Comparison of ENCODE assay signal across 15 cellular contexts in the genomic region with DNA sequence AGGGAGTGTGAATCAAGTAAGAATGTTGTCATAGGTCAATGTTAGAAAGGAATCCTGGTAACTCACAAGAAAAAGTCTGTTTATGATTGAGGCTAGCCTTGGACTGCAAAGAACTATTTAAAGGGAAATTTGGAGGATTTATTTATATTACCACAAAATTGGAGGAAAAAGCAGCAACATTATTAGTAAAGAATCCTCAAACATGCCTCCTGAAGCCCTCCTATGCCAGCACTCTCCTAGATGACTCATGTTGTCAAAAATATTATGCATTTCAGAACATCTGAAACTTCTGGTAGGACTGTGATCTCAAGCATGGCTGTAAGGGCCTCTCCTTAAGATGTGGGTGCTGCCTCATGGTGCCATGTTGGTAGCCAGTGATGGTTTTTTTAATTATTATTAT.
"Had no signal": no experiment of that assay in that cellular context is flagged by ENCODE, and none has a peak within 500 bp of the region (broad histone marks: within the 10 kb centered on the region; RNA-seq: fewer than 3 reads in every experiment).

No MANE protein-coding gene starts in this region.

- H3K36me3 Mint-ChIP-seq: naive thymus-derived CD4-positive, alpha-beta T cell; stimulated activated naive B cell treated with anti-CD40 and anti-IgM and Interleukin-4, amounts not matched to agents 10 μg/mL and 1 μg/mL and 100 μg/mL, for 72 hours had no signal

- H3K9me3 Mint-ChIP-seq: stimulated activated naive CD8-positive, alpha-beta T cell treated with anti-CD3 and anti-CD28 coated beads, Interleukin-15, amount 100 ng/mL, for 72 hours had no signal

- DNase-seq: effector memory CD4-positive, alpha-beta T cell; heart left ventricle; hippocampal formation; naive thymus-derived CD4-positive, alpha-beta T cell; posterior cingulate gyrus; stimulated activated CD4-positive, alpha-beta T cell treated with anti-CD3 and anti-CD28 coated beads, Interleukin-2, amount 100 ng/mL, for 24 hours; stimulated activated CD4-positive, alpha-beta T cell treated with anti-CD3 and anti-CD28 coated beads, Interleukin-4, amount 100 ng/mL, for 4 hours; stimulated activated naive B cell treated with anti-CD40 and anti-IgM and Interleukin-4, amounts not matched to agents 10 μg/mL and 1 μg/mL and 100 μg/mL, for 72 hours; stimulated activated naive CD8-positive, alpha-beta T cell treated with anti-CD3 and anti-CD28 coated beads, Interleukin-15, amount 100 ng/mL, for 72 hours; testis had no signal

- H3K27ac Mint-ChIP-seq: naive thymus-derived CD4-positive, alpha-beta T cell; stimulated activated naive B cell treated with anti-CD40 and anti-IgM and Interleukin-4, amounts not matched to agents 10 μg/mL and 1 μg/mL and 100 μg/mL, for 72 hours; stimulated activated naive CD8-positive, alpha-beta T cell treated with anti-CD3 and anti-CD28 coated beads, Interleukin-15, amount 100 ng/mL, for 72 hours had no signal

- H3K9me3 ChIP-seq: heart left ventricle, neutrophil, testis, tibial nerve had no signal

- H3K27ac ChIP-seq: heart left ventricle, neutrophil, skin epidermis, testis, tibial nerve had no signal

- H3K4me1 Mint-ChIP-seq: naive thymus-derived CD4-positive, alpha-beta T cell; stimulated activated naive B cell treated with anti-CD40 and anti-IgM and Interleukin-4, amounts not matched to agents 10 μg/mL and 1 μg/mL and 100 μg/mL, for 72 hours; stimulated activated naive CD8-positive, alpha-beta T cell treated with anti-CD3 and anti-CD28 coated beads, Interleukin-15, amount 100 ng/mL, for 72 hours had no signal

- ATAC-seq: esophagus mucosa; heart left ventricle; naive thymus-derived CD4-positive, alpha-beta T cell; sciatic nerve; stimulated activated naive B cell treated with anti-CD40 and anti-IgM and Interleukin-4, amounts not matched to agents 10 μg/mL and 1 μg/mL and 100 μg/mL, for 72 hours; stimulated activated naive CD8-positive, alpha-beta T cell treated with anti-CD3 and anti-CD28 coated beads, Interleukin-15, amount 100 ng/mL, for 72 hours had no signal

- H3K4me3 Mint-ChIP-seq: naive thymus-derived CD4-positive, alpha-beta T cell; stimulated activated naive B cell treated with anti-CD40 and anti-IgM and Interleukin-4, amounts not matched to agents 10 μg/mL and 1 μg/mL and 100 μg/mL, for 72 hours; stimulated activated naive CD8-positive, alpha-beta T cell treated with anti-CD3 and anti-CD28 coated beads, Interleukin-15, amount 100 ng/mL, for 72 hours had no signal

- H3K4me1 ChIP-seq: heart left ventricle, testis, tibial nerve had no signal

- H3K4me3 ChIP-seq: heart left ventricle, skin epidermis, testis, tibial nerve had no signal

- H3K36me3 ChIP-seq: heart left ventricle, neutrophil, tibial nerve had no signal

- H3K27me3 ChIP-seq: heart left ventricle, neutrophil, testis, tibial nerve had no signal

- H3K27me3 Mint-ChIP-seq: stimulated activated naive B cell treated with anti-CD40 and anti-IgM and Interleukin-4, amounts not matched to agents 10 μg/mL and 1 μg/mL and 100 μg/mL, for 72 hours; stimulated activated naive CD8-positive, alpha-beta T cell treated with anti-CD3 and anti-CD28 coated beads, Interleukin-15, amount 100 ng/mL, for 72 hours had no signal
